26 cellular contexts compared by ENCODE assay signal in the genomic region with DNA sequence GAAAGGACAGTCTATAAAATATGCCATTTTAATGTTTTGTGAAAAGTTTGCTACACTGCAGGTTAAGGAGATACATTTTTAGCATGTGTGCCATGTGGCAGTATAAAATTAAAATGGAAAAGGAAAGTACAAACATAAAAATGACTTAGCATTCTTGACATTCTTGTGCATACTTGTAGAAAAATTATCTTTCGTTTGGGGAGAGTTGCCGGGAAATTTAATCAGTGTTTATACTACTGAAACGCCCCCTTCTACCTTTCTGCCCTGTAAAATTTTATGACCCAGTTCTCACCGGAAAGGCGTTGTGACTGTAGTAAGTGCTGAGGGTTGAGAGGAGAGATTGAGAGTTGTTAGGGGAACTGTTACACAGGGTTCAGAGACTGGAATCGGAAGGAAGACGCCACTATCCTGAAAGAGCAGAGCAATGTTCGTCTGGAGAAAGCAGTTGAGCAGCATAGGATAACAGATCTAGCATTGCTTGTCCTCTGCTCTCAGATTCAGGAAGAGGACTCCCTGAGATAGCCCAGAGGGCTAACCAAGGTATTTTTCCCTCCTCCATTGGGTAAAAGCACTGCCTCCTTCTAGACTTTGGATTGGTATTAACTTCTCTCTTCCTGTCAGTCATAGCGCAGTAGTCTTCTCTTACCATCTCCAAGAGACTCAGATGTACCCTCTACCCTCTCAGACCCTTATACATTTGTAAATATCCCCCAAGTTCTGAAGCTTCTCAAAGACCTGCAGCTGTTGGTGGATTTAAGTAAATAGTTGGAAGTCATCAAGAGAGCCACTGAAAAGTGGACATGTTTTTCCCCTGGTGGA. TPM values are rescaled to one million over a fixed set of nuclear protein-coding genes. Genes with fewer than 3 reads are reported as not detected.
DNase-seq lines count a peak whose midpoint lies in the region; ATAC-seq and TF ChIP-seq lines count a peak whose summit lies in the region.
"Had no signal": no experiment of that assay in that cellular context is flagged by ENCODE, and none has a peak within 500 bp of the region (broad histone marks: within the 10 kb centered on the region; RNA-seq: fewer than 3 reads in every experiment).

No MANE protein-coding gene starts in this region.

- no peak for TF ChIP-seq RAD21 in IMR-90 (IDR thresholded peaks at IDR 0.05; ENCODE audit: low read length)

- H3K27ac ChIP-seq in ACC112 (ENCODE audit: low read depth, low read length), result no peak overlapping the region
- H3K27ac ChIP-seq in IMR-90 (ENCODE audit: insufficient read depth, low read length), result no peak overlapping the region
- H3K27ac ChIP-seq: A549, adrenal gland, uterus had no signal

- peaks cover 5 to 8% of the 10 kb centered on the region in 2 donors for H3K9me3 Mint-ChIP-seq in effector memory CD8-positive, alpha-beta T cell
- no peaks in the 10 kb centered on the region for H3K9me3 Mint-ChIP-seq in activated CD4-positive, alpha-beta T cell treated with anti-CD3 and anti-CD28 coated beads, Interleukin-2, amount 10 ng/mL, durations not matched to agents 7 days and 5 days
- H3K9me3 Mint-ChIP-seq: activated T-helper 17 cell treated with anti-CD3 and anti-CD28 coated beads, Interleukin-2, amount 50 U/mL, for 72 hours; natural killer cell treated with Interleukin-12 subunit alpha and Interleukin-12 subunit beta and Interleukin-15 and Interleukin-18, amount 100 ng/mL, for 72 hours; stimulated activated naive CD8-positive, alpha-beta T cell treated with anti-CD3 and anti-CD28 coated beads, Interleukin-15, Interleukin-2, amounts not matched to agents 100 ng/mL and 50 ng/mL, for 24 hours; WTC11 had no signal

- H3K36me3 ChIP-seq in ACC112 (ENCODE audit: insufficient read depth, low read length) (no peaks in the 10 kb centered on the region), IMR-90 (ENCODE audit: control insufficient read depth, insufficient read depth, low read length) (no peaks in the 10 kb centered on the region), mucosa of descending colon (ENCODE audit: low read depth) (no peaks in the 10 kb centered on the region)
- H3K36me3 ChIP-seq: adrenal gland, gastrocnemius medialis, MG63, uterus had no signal

- H3K56ac ChIP-seq in IMR-90 (ENCODE audit: extremely low read depth, insufficient read depth, low read length), result no peak overlapping the region

- ATAC-seq in IMR-90 (ENCODE audit: low read depth) (peak; percentile 14; the same call in 1 of the 2 replicates), mucosa of descending colon (peak; percentile 31)
- peak; percentile 42 for ATAC-seq in effector memory CD8-positive, alpha-beta T cell (replicated peaks)
- ATAC-seq: A549; activated T-helper 17 cell treated with anti-CD3 and anti-CD28 coated beads, Interleukin-2, amount 50 U/mL, for 72 hours; HepG2; natural killer cell treated with Interleukin-12 subunit alpha and Interleukin-12 subunit beta and Interleukin-15 and Interleukin-18, amount 100 ng/mL, for 72 hours; T-helper 17 cell; WTC11 had no signal

- H3K79me2 ChIP-seq in ACC112 (ENCODE audit: control insufficient read depth, insufficient read depth, low read length, unreplicated experiment), result no peaks in the 10 kb centered on the region

- no peak overlapping the region for H3K18ac ChIP-seq in IMR-90 (ENCODE audit: low read depth, low read length)

- no peak overlapping the region for H3K27ac Mint-ChIP-seq in effector memory CD8-positive, alpha-beta T cell
- no peak overlapping the region for H3K27ac Mint-ChIP-seq in activated CD4-positive, alpha-beta T cell treated with anti-CD3 and anti-CD28 coated beads, Interleukin-2, amount 10 ng/mL, durations not matched to agents 7 days and 5 days
- H3K27ac Mint-ChIP-seq: activated T-helper 17 cell treated with anti-CD3 and anti-CD28 coated beads, Interleukin-2, amount 50 U/mL, for 72 hours; CD4-positive, CD25-positive, alpha-beta regulatory T cell; natural killer cell treated with Interleukin-12 subunit alpha and Interleukin-12 subunit beta and Interleukin-15 and Interleukin-18, amount 100 ng/mL, for 72 hours; stimulated activated naive CD8-positive, alpha-beta T cell treated with anti-CD3 and anti-CD28 coated beads, Interleukin-15, Interleukin-2, amounts not matched to agents 100 ng/mL and 50 ng/mL, for 24 hours; T-helper 17 cell; WTC11 had no signal

- DNase-seq in IMR-90 (no peak), mucosa of descending colon (no peak), NCI-H345 treated with DMSO at 0.1 percent for 48 hours (lab: John Stamatoyannopoulos, UW; ENCODE audit: unreplicated experiment) (no peak)
- DNase-seq in effector memory CD8-positive, alpha-beta T cell, result no peak
- DNase-seq in activated naive CD4-positive, alpha-beta T cell treated with anti-CD3 and anti-CD28 coated beads, Interleukin-2, amount 50 U/mL, for 16 hours, result no peak
- DNase-seq in activated CD4-positive, alpha-beta T cell treated with anti-CD3 and anti-CD28 coated beads for 4 hours, result no peak
- DNase-seq in activated CD4-positive, alpha-beta T cell treated with anti-CD3 and anti-CD28 coated beads, Interleukin-2, amount 10 ng/mL, durations not matched to agents 7 days and 5 days, result no peak
- DNase-seq: adrenal gland; CD4-positive, CD25-positive, alpha-beta regulatory T cell; cerebellar nuclear complex; DND-41; MG63; NCI-H2029 treated with DMSO at 0.1 percent for 48 hours; NCI-H510A treated with DMSO at 0.1 percent for 48 hours; SIG-M5; T-helper 17 cell; uterus had no signal

- H3K36me3 Mint-ChIP-seq in effector memory CD8-positive, alpha-beta T cell (ENCODE audit: insufficient read depth), result peaks cover 3% of the 10 kb centered on the region
- no peaks in the 10 kb centered on the region for H3K36me3 Mint-ChIP-seq in activated CD4-positive, alpha-beta T cell treated with anti-CD3 and anti-CD28 coated beads, Interleukin-2, amount 10 ng/mL, durations not matched to agents 7 days and 5 days (ENCODE audit: low read depth)
- H3K36me3 Mint-ChIP-seq: CD4-positive, CD25-positive, alpha-beta regulatory T cell; WTC11 had no signal

- no peak overlapping the region for H4K91ac ChIP-seq in IMR-90 (ENCODE audit: insufficient read depth, low read depth, low read length)

- peaks cover 0 to 2% of the 10 kb centered on the region in 2 donors for H3K4me1 Mint-ChIP-seq in effector memory CD8-positive, alpha-beta T cell (ENCODE audit: low read depth in 2 of 2)
- no peaks in the 10 kb centered on the region for H3K4me1 Mint-ChIP-seq in activated CD4-positive, alpha-beta T cell treated with anti-CD3 and anti-CD28 coated beads, Interleukin-2, amount 10 ng/mL, durations not matched to agents 7 days and 5 days
- H3K4me1 Mint-ChIP-seq: activated T-helper 17 cell treated with anti-CD3 and anti-CD28 coated beads, Interleukin-2, amount 50 U/mL, for 72 hours; CD4-positive, CD25-positive, alpha-beta regulatory T cell; T-helper 17 cell had no signal

- H3K4me2 ChIP-seq in IMR-90 (ENCODE audit: low read depth, low read length), result no peak overlapping the region; the same call in none of the 2 replicates
- H3K4me2 ChIP-seq: A549 had no signal

- no peak overlapping the region for H3K9ac ChIP-seq in IMR-90 (ENCODE audit: low read depth, low read length)

- H4K5ac ChIP-seq in IMR-90 (ENCODE audit: low read depth, low read length), result no peak overlapping the region

- H3K23ac ChIP-seq in IMR-90 (ENCODE audit: low read depth, low read length), result no peak overlapping the region

- peaks cover 13% of the 10 kb centered on the region for H3K4me1 ChIP-seq in ACC112 (ENCODE audit: control insufficient read depth, insufficient read depth, low read length, unreplicated experiment)
- no peaks in the 10 kb centered on the region; the same call in 1 of the 2 replicates for H3K4me1 ChIP-seq in IMR-90 (ENCODE audit: control insufficient read depth, insufficient read depth, low read length)
- H3K4me1 ChIP-seq in mucosa of descending colon (ENCODE audit: low read depth), result peaks cover 8% of the 10 kb centered on the region
- H3K4me1 ChIP-seq: A549, adrenal gland, gastrocnemius medialis, uterus had no signal

- no peak for TF ChIP-seq POLR2A in IMR-90 (IDR thresholded peaks at IDR 0.05; ENCODE audit: low read depth, low read length)

- H3K9me3 ChIP-seq in IMR-90 (ENCODE audit: control insufficient read depth, insufficient read depth, low read length), result no peaks in the 10 kb centered on the region
- no peaks in the 10 kb centered on the region for H3K9me3 ChIP-seq in mucosa of descending colon
- H3K9me3 ChIP-seq: A549, adrenal gland, gastrocnemius medialis, MG63, uterus had no signal

- H2BK15ac ChIP-seq in IMR-90 (ENCODE audit: low read depth, low read length), result no peak overlapping the region

- BruUV-seq in IMR-90 (replicated peaks; lab: Mats Ljungman, UMichigan), result no TSS peak

- dilution Hi-C loops in IMR-90 (cut with HindIII; ENCODE audit: low sequenced_read_pairs, unreplicated experiment), result no loop called here

- POLR2A ChIA-PET in IMR-90 (lab: Charles Lee; ENCODE audit: unreplicated experiment), result no interaction called here
- POLR2A ChIA-PET in activated CD4-positive, alpha-beta T cell treated with anti-CD3 and anti-CD28 coated beads, Interleukin-2, amount 10 ng/mL, durations not matched to agents 7 days and 5 days (lab: Charles Lee), result no interaction called here

- in situ Hi-C loops in IMR-90 (cut with MboI; ENCODE audit: low sequenced_read_pairs), result no loop called here

- H3K79me1 ChIP-seq in IMR-90 (ENCODE audit: low read depth in 1 of 2, low read length in 2 of 2), result no peaks in the 10 kb centered on the region

- H3K27me3 ChIP-seq in ACC112 (ENCODE audit: insufficient read depth, low read length) (peaks cover 23% of the 10 kb centered on the region), IMR-90 (ENCODE audit: control insufficient read depth, insufficient read depth, low read length) (peaks cover 35% of the 10 kb centered on the region)

- H3K4ac ChIP-seq in IMR-90 (ENCODE audit: low read depth, low read length), result no peak overlapping the region

- no peak overlapping the region for H2AK9ac ChIP-seq in IMR-90 (replicated peaks; ENCODE audit: low read depth, low read length, poor library complexity)

- no peak for TF ChIP-seq CTCF in IMR-90 (conservative IDR thresholded peaks at IDR 0.05; ENCODE audit: low read depth, low read length)
- TF ChIP-seq CTCF in mucosa of descending colon (IDR thresholded peaks at IDR 0.05), result no peak

- intact Hi-C loops in IMR-90 (cut with micrococcal nuclease), result no loop called here
- intact Hi-C loops in mucosa of descending colon (cut with DNase I, micrococcal nuclease), result no loop called here

- H3K4me3 ChIP-seq in ACC112 (ENCODE audit: low read depth, low read length), result peak overlapping the region; percentile 33; the same call in 1 of the 2 replicates
- no peak overlapping the region for H3K4me3 ChIP-seq in IMR-90 (ENCODE audit: insufficient read depth, low read depth, low read length)
- no peak overlapping the region for H3K4me3 ChIP-seq in mucosa of descending colon
- H3K4me3 ChIP-seq: A549, lung, MG63, uterus had no signal

- H2AK5ac ChIP-seq in IMR-90 (ENCODE audit: low read depth, low read length), result no peak overlapping the region

- H2AFZ ChIP-seq in ACC112 (ENCODE audit: low read length, unreplicated experiment) (peak overlapping the region; percentile 2), IMR-90 (replicated peaks; ENCODE audit: low read length, poor library complexity) (no peak overlapping the region)

- CTCF ChIA-PET in IMR-90 (lab: Yijun Ruan, JAX), result no interaction called here
- CTCF ChIA-PET in activated CD4-positive, alpha-beta T cell treated with anti-CD3 and anti-CD28 coated beads, Interleukin-2, amount 10 ng/mL, durations not matched to agents 7 days and 5 days (lab: Charles Lee), result no interaction called here

- WGBS in IMR-90 (ENCODE audit: extremely low coverage in 2 of 2, insufficient read length in 1 of 2), 2 experiments, result 46% methylated on average over 4 of the region's 9 CpGs; no CpG with 5 or more reads in 1 of the 2 experiments

- no peaks in the 10 kb centered on the region for H4K20me1 ChIP-seq in IMR-90 (ENCODE audit: insufficient read depth, low read length)

- H2BK5ac ChIP-seq in IMR-90 (ENCODE audit: low read depth, low read length, poor library complexity, severe bottlenecking), result no peak overlapping the region

- no peak overlapping the region for H3K14ac ChIP-seq in IMR-90 (replicated peaks; ENCODE audit: low read depth, low read length)

- peak overlapping the region in 1 of 2 donors; percentile 14 for H3K4me3 Mint-ChIP-seq in effector memory CD8-positive, alpha-beta T cell
- H3K4me3 Mint-ChIP-seq in activated CD4-positive, alpha-beta T cell treated with anti-CD3 and anti-CD28 coated beads, Interleukin-2, amount 10 ng/mL, durations not matched to agents 7 days and 5 days, result no peak overlapping the region
- H3K4me3 Mint-ChIP-seq: activated T-helper 17 cell treated with anti-CD3 and anti-CD28 coated beads, Interleukin-2, amount 50 U/mL, for 72 hours; CD4-positive, CD25-positive, alpha-beta regulatory T cell; natural killer cell treated with Interleukin-12 subunit alpha and Interleukin-12 subunit beta and Interleukin-15 and Interleukin-18, amount 100 ng/mL, for 72 hours; stimulated activated naive CD8-positive, alpha-beta T cell treated with anti-CD3 and anti-CD28 coated beads, Interleukin-15, Interleukin-2, amounts not matched to agents 100 ng/mL and 50 ng/mL, for 24 hours; T-helper 17 cell had no signal

- H2BK120ac ChIP-seq in IMR-90 (ENCODE audit: low read depth, low read length), result no peak overlapping the region

- no peak overlapping the region for H2BK20ac ChIP-seq in IMR-90 (ENCODE audit: low read depth, low read length)

- H4K8ac ChIP-seq in IMR-90 (ENCODE audit: low read depth in 2 of 2, low read length in 2 of 2), result no peak overlapping the region

- H3K27me3 Mint-ChIP-seq in effector memory CD8-positive, alpha-beta T cell, result peaks cover 0 to 39% of the 10 kb centered on the region in 2 donors
- H3K27me3 Mint-ChIP-seq in activated CD4-positive, alpha-beta T cell treated with anti-CD3 and anti-CD28 coated beads, Interleukin-2, amount 10 ng/mL, durations not matched to agents 7 days and 5 days, result peaks cover 32% of the 10 kb centered on the region

- no peaks in the 10 kb centered on the region for H3K9me1 ChIP-seq in IMR-90 (ENCODE audit: insufficient read depth, low read length)

RNA-seq across cellular contexts. Expression of a gene that starts 2.7 kb away (rescaled TPM):
- total RNA-seq in IMR-90 (2012; rRNA removed), result not detected in 2 replicates
- not detected in 2 replicates for polyA plus RNA-seq in IMR-90 (2012; rRNA removed)
- not detected in 2 replicates for polyA plus RNA-seq in IMR-90 (2012; cell fraction: cytosol; rRNA removed)
- not detected in 2 replicates for polyA plus RNA-seq in IMR-90 (2012; cell fraction: nucleus; rRNA removed; ENCODE audit: low replicate concordance)
- total RNA-seq in mucosa of descending colon, result not detected
- not detected for total RNA-seq in activated CD4-positive, alpha-beta T cell treated with anti-CD3 and anti-CD28 coated beads, Interleukin-2, amount 10 ng/mL, durations not matched to agents 7 days and 5 days
- total RNA-seq: HepG2 had no signal
- polyA plus RNA-seq: A549, HepG2 had no signal
